14 cellular contexts compared by ENCODE assay signal in genomic region chr5:173498871-173499470, GRCh38.
DNase-seq lines count a peak whose midpoint lies in the region; ATAC-seq and TF ChIP-seq lines count a peak whose summit lies in the region.
"Had no signal": no experiment of that assay in that cellular context is flagged by ENCODE, and none has a peak within 500 bp of the region (broad histone marks: within the 10 kb centered on the region; RNA-seq: fewer than 3 reads in every experiment).

No MANE protein-coding gene starts in this region.

- H3K4me3 ChIP-seq in NT2/D1 (ENCODE audit: insufficient read length, low read depth): no peak overlapping the region
- no peak overlapping the region for H3K4me3 ChIP-seq in fibroblast of villous mesenchyme (ENCODE audit: low read depth, low read length)

- no peak overlapping the region for H3K4me3 Mint-ChIP-seq in nephron progenitor cell
- H3K4me3 Mint-ChIP-seq: activated CD8-positive, alpha-beta T cell treated with anti-CD3 and anti-CD28 coated beads for 36 hours; activated naive CD4-positive, alpha-beta T cell treated with anti-CD3 and anti-CD28 coated beads, Interleukin-2, amount 50 U/mL, for 24 hours; natural killer cell; T-helper 1 cell treated with Interleukin-12 subunit alpha and Interleukin-12 subunit beta and Interleukin-4 antibody, amounts not matched to agents 30 μg/mL and 1 μg/mL, for 36 hours had no signal

- ATAC-seq in HG03196 (IDR thresholded peaks at IDR 0.05; ENCODE audit: unreplicated experiment): no peak
- ATAC-seq: activated CD8-positive, alpha-beta T cell treated with anti-CD3 and anti-CD28 coated beads for 36 hours; natural killer cell had no signal

- no peaks in the 10 kb centered on the region for H3K9me3 ChIP-seq in NT2/D1 (ENCODE audit: insufficient read depth, low read length)

- H3K9ac ChIP-seq in NT2/D1 (ENCODE audit: insufficient read length, low read depth): peak overlapping the region; percentile 42

- H3K4me1 ChIP-seq in NT2/D1 (ENCODE audit: insufficient read depth, insufficient read length): peaks cover 11% of the 10 kb centered on the region

- no peak for TF ChIP-seq CTCF in fibroblast of villous mesenchyme (IDR thresholded peaks at IDR 0.05; ENCODE audit: insufficient read depth, low read depth, low read length)
- no peak for TF ChIP-seq CTCF in nephron progenitor cell (IDR thresholded peaks at IDR 0.05)

- H3K27ac Mint-ChIP-seq in nephron progenitor cell: peak overlapping the region; percentile 44
- H3K27ac Mint-ChIP-seq: activated CD8-positive, alpha-beta T cell treated with anti-CD3 and anti-CD28 coated beads for 36 hours; activated naive CD4-positive, alpha-beta T cell treated with anti-CD3 and anti-CD28 coated beads, Interleukin-2, amount 50 U/mL, for 24 hours; natural killer cell; T-helper 1 cell treated with Interleukin-12 subunit alpha and Interleukin-12 subunit beta and Interleukin-4 antibody, amounts not matched to agents 30 μg/mL and 1 μg/mL, for 36 hours had no signal

- peaks cover 37% of the 10 kb centered on the region for H3K4me1 Mint-ChIP-seq in nephron progenitor cell
- H3K4me1 Mint-ChIP-seq: activated naive CD4-positive, alpha-beta T cell treated with anti-CD3 and anti-CD28 coated beads, Interleukin-2, amount 50 U/mL, for 24 hours; natural killer cell had no signal

- no peaks in the 10 kb centered on the region for H3K9me3 Mint-ChIP-seq in nephron progenitor cell
- H3K9me3 Mint-ChIP-seq: activated CD8-positive, alpha-beta T cell treated with anti-CD3 and anti-CD28 coated beads for 36 hours; activated naive CD4-positive, alpha-beta T cell treated with anti-CD3 and anti-CD28 coated beads, Interleukin-2, amount 50 U/mL, for 24 hours; natural killer cell; T-helper 1 cell treated with Interleukin-12 subunit alpha and Interleukin-12 subunit beta and Interleukin-4 antibody, amounts not matched to agents 30 μg/mL and 1 μg/mL, for 36 hours had no signal

- H3K27me3 ChIP-seq in NT2/D1 (ENCODE audit: insufficient read depth, insufficient read length): no peaks in the 10 kb centered on the region

- no peaks in the 10 kb centered on the region for H3K27me3 Mint-ChIP-seq in nephron progenitor cell (ENCODE audit: low read depth, poor library complexity)

- H3K36me3 Mint-ChIP-seq in nephron progenitor cell (ENCODE audit: low read depth): no peaks in the 10 kb centered on the region
- H3K36me3 Mint-ChIP-seq: activated naive CD4-positive, alpha-beta T cell treated with anti-CD3 and anti-CD28 coated beads, Interleukin-2, amount 50 U/mL, for 24 hours; natural killer cell had no signal

- no peaks in the 10 kb centered on the region for H3K36me3 ChIP-seq in NT2/D1 (ENCODE audit: insufficient read depth, insufficient read length, low read length)

- DNase-seq in A172 (ENCODE audit: low spot score) (peak; percentile 31), NT2/D1 (ENCODE audit: low read depth, low spot score) (peak; percentile 2), fibroblast of villous mesenchyme (ENCODE audit: low read depth) (peak; percentile 12), nephron progenitor cell (peak; percentile 12), OCI-M1 (lab: John Stamatoyannopoulos, UW) (no peak), NCI-H2029 treated with DMSO at 0.1 percent for 48 hours (lab: John Stamatoyannopoulos, UW) (no peak), GM19238 (ENCODE audit: insufficient read length, low spot score) (no peak)
- DNase-seq: activated CD8-positive, alpha-beta T cell treated with anti-CD3 and anti-CD28 coated beads for 36 hours; DND-41; natural killer cell; NCI-H1436 treated with DMSO at 0.1 percent for 48 hours had no signal

Comparison
In these comparisons a context has a peak if more than half of its experiments do, and no peak if none do; other contexts are left out.
1. DNase-seq: peak in A172 (single experiment), NT2/D1 (single experiment), fibroblast of villous mesenchyme (single experiment) and nephron progenitor cell (single experiment); none in OCI-M1 (single experiment), NCI-H2029 treated with DMSO at 0.1 percent for 48 hours (single experiment) and GM19238 (single experiment).